In genomic region chr13:73519720-73520119, GRCh38 we compare ENCODE assay signal across 36 cellular contexts.
DNase-seq lines count a peak whose midpoint lies in the region; ATAC-seq and TF ChIP-seq lines count a peak whose summit lies in the region.
"Had no signal": no experiment of that assay in that cellular context is flagged by ENCODE, and none has a peak within 500 bp of the region (broad histone marks: within the 10 kb centered on the region; RNA-seq: fewer than 3 reads in every experiment).

No MANE protein-coding gene starts in this region.

- TF ChIP-seq CTCF in type B pancreatic cell (conservative IDR thresholded peaks at IDR 0.05), result no peak
- no peak for TF ChIP-seq CTCF in progenitor cell of endocrine pancreas (IDR thresholded peaks at IDR 0.05; ENCODE audit: unreplicated experiment)
- TF ChIP-seq CTCF in upper lobe of right lung (IDR thresholded peaks at IDR 0.05), result no peak

- intact Hi-C loops in upper lobe of right lung (cut with DNase I), result no loop called here

- no peaks in the 10 kb centered on the region for H3K27me3 ChIP-seq in upper lobe of right lung
- H3K27me3 ChIP-seq: MG63, Peyer's patch, sigmoid colon, vagina had no signal

- H3K4me3 Mint-ChIP-seq in activated naive CD4-positive, alpha-beta T cell treated with anti-CD3 and anti-CD28 coated beads, Interleukin-2, amount 50 U/mL, for 24 hours, result peak overlapping the region; percentile 91
- H3K4me3 Mint-ChIP-seq in activated T-helper 17 cell treated with anti-CD3 and anti-CD28 coated beads, Interleukin-2, amount 50 U/mL, for 72 hours, result peak overlapping the region; percentile 74
- peak overlapping the region; percentile 49 for H3K4me3 Mint-ChIP-seq in type B pancreatic cell
- no peak overlapping the region for H3K4me3 Mint-ChIP-seq in progenitor cell of endocrine pancreas (ENCODE audit: low read depth)
- H3K4me3 Mint-ChIP-seq: H9 had no signal

- no peaks in the 10 kb centered on the region for H3K4me1 ChIP-seq in upper lobe of right lung
- H3K4me1 ChIP-seq: Peyer's patch, psoas muscle had no signal

- no peak overlapping the region for H3K27ac ChIP-seq in upper lobe of right lung
- H3K27ac ChIP-seq: A549, KMS-11, Peyer's patch, psoas muscle, sigmoid colon, vagina had no signal

- H3K4me3 ChIP-seq in upper lobe of right lung, result no peak overlapping the region
- H3K4me3 ChIP-seq: A549, GM12878, MG63, Peyer's patch, psoas muscle, sigmoid colon, vagina had no signal

- no peak for ATAC-seq in activated T-helper 17 cell treated with anti-CD3 and anti-CD28 coated beads, Interleukin-2, amount 50 U/mL, for 72 hours (replicated peaks)
- ATAC-seq in upper lobe of right lung, result no peak
- ATAC-seq: A549; activated CD4-positive, CD25-positive, alpha-beta regulatory T cell treated with anti-CD3 and anti-CD28 coated beads, Interleukin-2, amount 50 U/mL, for 24 hours; activated naive CD4-positive, alpha-beta T cell treated with anti-CD3 and anti-CD28 coated beads, Interleukin-2, amount 50 U/mL, for 72 hours; CD8-positive, alpha-beta T cell; effector memory CD8-positive, alpha-beta T cell; GM12878; psoas muscle; stimulated activated naive CD8-positive, alpha-beta T cell treated with anti-CD3 and anti-CD28 coated beads, Interleukin-15, amount 100 ng/mL, for 72 hours had no signal

- no peaks in the 10 kb centered on the region for H3K27me3 Mint-ChIP-seq in activated naive CD4-positive, alpha-beta T cell treated with anti-CD3 and anti-CD28 coated beads, Interleukin-2, amount 50 U/mL, for 24 hours
- no peaks in the 10 kb centered on the region for H3K27me3 Mint-ChIP-seq in activated T-helper 17 cell treated with anti-CD3 and anti-CD28 coated beads, Interleukin-2, amount 50 U/mL, for 72 hours
- H3K27me3 Mint-ChIP-seq in type B pancreatic cell (no peaks in the 10 kb centered on the region), progenitor cell of endocrine pancreas (no peaks in the 10 kb centered on the region)
- H3K27me3 Mint-ChIP-seq: activated CD4-positive, alpha-beta memory T cell treated with anti-CD3 and anti-CD28 coated beads, Interleukin-2, amount 10 ng/mL, durations not matched to agents 7 days and 5 days; stimulated activated naive CD8-positive, alpha-beta T cell treated with anti-CD3 and anti-CD28 coated beads, Interleukin-15, amount 100 ng/mL, for 72 hours had no signal

- H3K36me3 ChIP-seq in upper lobe of right lung, result no peaks in the 10 kb centered on the region
- H3K36me3 ChIP-seq: MG63, Peyer's patch, sigmoid colon, vagina had no signal

- H3K36me3 Mint-ChIP-seq in activated naive CD4-positive, alpha-beta T cell treated with anti-CD3 and anti-CD28 coated beads, Interleukin-2, amount 50 U/mL, for 24 hours, result peaks cover 2% of the 10 kb centered on the region
- no peaks in the 10 kb centered on the region for H3K36me3 Mint-ChIP-seq in activated T-helper 17 cell treated with anti-CD3 and anti-CD28 coated beads, Interleukin-2, amount 50 U/mL, for 72 hours (ENCODE audit: low read depth)
- no peaks in the 10 kb centered on the region for H3K36me3 Mint-ChIP-seq in type B pancreatic cell
- H3K36me3 Mint-ChIP-seq in progenitor cell of endocrine pancreas (ENCODE audit: insufficient read depth), result no peaks in the 10 kb centered on the region
- H3K36me3 Mint-ChIP-seq: activated naive CD4-positive, alpha-beta T cell treated with anti-CD3 and anti-CD28 coated beads, Interleukin-2, amount 50 U/mL, for 72 hours had no signal

- H3K9me3 ChIP-seq in upper lobe of right lung, result no peaks in the 10 kb centered on the region
- H3K9me3 ChIP-seq: A549, MG63, Peyer's patch, psoas muscle, sigmoid colon, vagina had no signal

- peak overlapping the region; percentile 96 for H3K27ac Mint-ChIP-seq in activated naive CD4-positive, alpha-beta T cell treated with anti-CD3 and anti-CD28 coated beads, Interleukin-2, amount 50 U/mL, for 24 hours
- H3K27ac Mint-ChIP-seq in activated T-helper 17 cell treated with anti-CD3 and anti-CD28 coated beads, Interleukin-2, amount 50 U/mL, for 72 hours, result no peak overlapping the region
- H3K27ac Mint-ChIP-seq in type B pancreatic cell (peak overlapping the region; percentile 81), progenitor cell of endocrine pancreas (no peak overlapping the region)
- H3K27ac Mint-ChIP-seq: effector memory CD8-positive, alpha-beta T cell had no signal

- H3K4me1 Mint-ChIP-seq in activated naive CD4-positive, alpha-beta T cell treated with anti-CD3 and anti-CD28 coated beads, Interleukin-2, amount 50 U/mL, for 24 hours, result peaks cover 26% of the 10 kb centered on the region
- H3K4me1 Mint-ChIP-seq in activated T-helper 17 cell treated with anti-CD3 and anti-CD28 coated beads, Interleukin-2, amount 50 U/mL, for 72 hours, result peaks cover 13% of the 10 kb centered on the region
- H3K4me1 Mint-ChIP-seq in type B pancreatic cell (ENCODE audit: unreplicated experiment) (peaks cover 27% of the 10 kb centered on the region), progenitor cell of endocrine pancreas (ENCODE audit: low read depth) (peaks cover 1% of the 10 kb centered on the region)

- no peak for DNase-seq in activated naive CD4-positive, alpha-beta T cell treated with Interleukin-2 at 50 U/mL for 16 hours
- peak; percentile 72 for DNase-seq in NCI-H1436 treated with DMSO at 0.1 percent for 48 hours (lab: John Stamatoyannopoulos, UW)
- no peak for DNase-seq in type B pancreatic cell (ENCODE audit: extremely low spot score, unreplicated experiment)
- no peak for DNase-seq in progenitor cell of endocrine pancreas (ENCODE audit: low spot score, unreplicated experiment)
- no peak for DNase-seq in upper lobe of right lung
- no peak for DNase-seq in NOMO-1 (lab: John Stamatoyannopoulos, UW; ENCODE audit: unreplicated experiment in 2 of 2)
- DNase-seq: activated CD4-positive, alpha-beta memory T cell treated with anti-CD3 and anti-CD28 coated beads, Interleukin-2, amount 10 ng/mL, durations not matched to agents 7 days and 5 days; activated CD8-positive, alpha-beta memory T cell treated with anti-CD3 and anti-CD28 coated beads, Interleukin-2, amount 50 U/mL, for 4 hours; aorta; caudate nucleus; CD8-positive, alpha-beta T cell; effector memory CD8-positive, alpha-beta T cell; erythroblast; glutamatergic neuron; H9; islet precursor cell; MG63; NCI-H1694 treated with DMSO at 0.1 percent for 48 hours; NCI-H2227 treated with DMSO at 0.1 percent for 48 hours; NCI-H748 treated with DMSO at 0.1 percent for 48 hours; nucleus accumbens; Peyer's patch; psoas muscle; SHP77; sigmoid colon; stimulated activated CD4-positive, alpha-beta T cell treated with anti-CD3 and anti-CD28 coated beads, Interleukin-12 subunit alpha, Interleukin-12 subunit beta, amount 100 ng/mL, for 4 hours; stimulated activated CD4-positive, alpha-beta T cell treated with anti-CD3 and anti-CD28 coated beads, Interleukin-2, amount 100 ng/mL, for 48 hours; stimulated activated naive CD8-positive, alpha-beta T cell treated with anti-CD3 and anti-CD28 coated beads, Interleukin-15, amount 100 ng/mL, for 72 hours had no signal

- H3K9me3 Mint-ChIP-seq in activated naive CD4-positive, alpha-beta T cell treated with anti-CD3 and anti-CD28 coated beads, Interleukin-2, amount 50 U/mL, for 24 hours, result peaks cover 5% of the 10 kb centered on the region
- no peaks in the 10 kb centered on the region for H3K9me3 Mint-ChIP-seq in activated T-helper 17 cell treated with anti-CD3 and anti-CD28 coated beads, Interleukin-2, amount 50 U/mL, for 72 hours
- H3K9me3 Mint-ChIP-seq in type B pancreatic cell (peaks cover 5% of the 10 kb centered on the region), progenitor cell of endocrine pancreas (ENCODE audit: low read depth) (peaks cover 3% of the 10 kb centered on the region)
- H3K9me3 Mint-ChIP-seq: activated CD4-positive, alpha-beta memory T cell treated with anti-CD3 and anti-CD28 coated beads, Interleukin-2, amount 10 ng/mL, durations not matched to agents 7 days and 5 days; CD8-positive, alpha-beta T cell; effector memory CD8-positive, alpha-beta T cell; H9; stimulated activated naive CD8-positive, alpha-beta T cell treated with anti-CD3 and anti-CD28 coated beads, Interleukin-15, amount 100 ng/mL, for 72 hours had no signal

Comparison
In these comparisons a context has a peak if more than half of its experiments do, and no peak if none do; other contexts are left out.
1. H3K27ac Mint-ChIP-seq: peak in activated naive CD4-positive, alpha-beta T cell treated with anti-CD3 and anti-CD28 coated beads, Interleukin-2, amount 50 U/mL, for 24 hours (single experiment) and type B pancreatic cell (single experiment); none in activated T-helper 17 cell treated with anti-CD3 and anti-CD28 coated beads, Interleukin-2, amount 50 U/mL, for 72 hours (single experiment) and progenitor cell of endocrine pancreas (single experiment).